ENCODE assay signal across 31 cellular contexts in the genomic region with DNA sequence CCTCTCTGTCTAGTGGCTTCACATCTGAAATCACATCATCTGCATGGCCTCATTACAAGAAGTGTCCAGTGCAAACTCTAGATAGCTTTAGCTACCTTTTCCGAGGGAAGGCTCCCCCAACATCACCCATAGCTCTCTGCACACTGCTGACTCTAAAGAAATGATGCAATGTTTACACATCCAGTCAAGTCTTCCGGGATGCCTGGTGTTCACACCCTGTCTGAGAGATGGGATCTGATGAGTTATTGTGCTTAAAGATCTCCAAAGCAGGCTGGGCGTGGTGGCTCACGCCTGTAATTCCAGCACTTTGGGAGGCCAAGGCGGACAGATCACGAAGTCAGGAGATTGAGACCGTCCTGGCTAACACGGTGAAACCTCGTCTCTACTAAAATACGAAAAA.
"Had no signal": no experiment of that assay in that cellular context is flagged by ENCODE, and none has a peak within 500 bp of the region (broad histone marks: within the 10 kb centered on the region; RNA-seq: fewer than 3 reads in every experiment).

No MANE protein-coding gene starts in this region.

- ATAC-seq: activated naive CD4-positive, alpha-beta T cell treated with anti-CD3 and anti-CD28 coated beads, Interleukin-2, amount 50 U/mL, for 72 hours; activated naive CD8-positive, alpha-beta T cell treated with anti-CD3 and anti-CD28 coated beads, Interleukin-2, amount 50 U/mL, for 24 hours; activated T-cell treated with anti-CD3 and anti-CD28 coated beads, Interleukin-2, amount 50 U/mL, for 4 hours; body of pancreas; Right ventricle myocardium inferior; T-cell had no signal

- H3K27ac ChIP-seq: ascending aorta, body of pancreas, cardiac muscle cell, KMS-11, SK-N-MC, VCaP had no signal

- DNase-seq: activated CD4-positive, alpha-beta memory T cell treated with anti-CD3 and anti-CD28 coated beads for 36 hours; activated CD4-positive, alpha-beta T cell treated with anti-CD3 and anti-CD28 coated beads, Interleukin-2, amount 10 ng/mL, durations not matched to agents 7 days and 5 days; activated CD4-positive, CD25-positive, alpha-beta regulatory T cell; activated CD8-positive, alpha-beta memory T cell treated with anti-CD3 and anti-CD28 coated beads for 24 hours; activated effector memory CD4-positive, alpha-beta T cell treated with anti-CD3 and anti-CD28 coated beads, Interleukin-2, amount 50 U/mL, for 16 hours; activated naive CD4-positive, alpha-beta T cell treated with Interleukin-2 at 50 U/mL for 16 hours; activated naive CD8-positive, alpha-beta T cell treated with anti-CD3 and anti-CD28 coated beads, Interleukin-2, amount 50 U/mL, for 24 hours; activated T-cell treated with anti-CD3 and anti-CD28 coated beads, Interleukin-2, amount 50 U/mL, for 4 hours; amniotic stem cell; body of pancreas; MM.1S; NCI-H1105; NCI-H1436; NCI-H1694 treated with DMSO at 0.1 percent for 48 hours; NCI-H2029 treated with DMSO at 0.1 percent for 48 hours; NCI-H2227 treated with DMSO at 0.1 percent for 48 hours; NCI-H446 treated with DMSO at 0.1 percent for 48 hours; NCI-H524 treated with DMSO at 0.1 percent for 48 hours; NCI-H82; NK-92 treated with Interleukin-12 subunit alpha and Interleukin-12 subunit beta, amount 100 ng/mL, for 24 hours; OCI-M1; T-cell; T-helper 2 cell; T1000 had no signal
